ENCODE assay signal across 8 cellular contexts in genomic region chr1:109466100-109466439, GRCh38. TPM values are rescaled to one million over a fixed set of nuclear protein-coding genes. Genes with fewer than 3 reads are reported as not detected.
DNase-seq lines count a peak whose midpoint lies in the region; ATAC-seq and TF ChIP-seq lines count a peak whose summit lies in the region.

No MANE protein-coding gene starts in this region.

- H3K27me3 ChIP-seq in A673 (replicated peaks; ENCODE audit: insufficient read depth, low read depth, low read length, poor library complexity), result peaks cover 99% of the 10 kb centered on the region
- peaks cover 9 to 16% of the 10 kb centered on the region in 2 donors for H3K27me3 ChIP-seq in naive thymus-derived CD4-positive, alpha-beta T cell (ENCODE audit: control insufficient read depth in 2 of 2, insufficient read depth in 2 of 2, low read length in 2 of 2)

- DNase-seq in A673 (ENCODE audit: low spot score) (peak; percentile 34), HEK293T (ENCODE audit: extremely low spot score) (no peak), coronary artery (ENCODE audit: low spot score) (no peak)
- DNase-seq in naive thymus-derived CD4-positive, alpha-beta T cell, result peak in 1 of 9 donors; percentile 17
- no peak for DNase-seq in activated CD8-positive, alpha-beta memory T cell treated with anti-CD3 and anti-CD28 coated beads, Interleukin-2, amount 50 U/mL, for 4 hours

- peak overlapping the region; percentile 49 for H3K4me3 ChIP-seq in A673 (ENCODE audit: low read depth, low read length, poor library complexity, severe bottlenecking)
- H3K4me3 ChIP-seq in coronary artery, result peak overlapping the region; percentile 77
- peak overlapping the region; percentile 44 for H3K4me3 ChIP-seq in naive thymus-derived CD4-positive, alpha-beta T cell (ENCODE audit: low read length)

- H3K27ac Mint-ChIP-seq in naive thymus-derived CD4-positive, alpha-beta T cell, result peak overlapping the region in 3 of 9 donors; percentile 31 to 73 (median 67)

- CTCF ChIA-PET in A673 (lab: Charles Lee), result no interaction called here
- CTCF ChIA-PET in HEK293T (lab: Yijun Ruan, JAX), result interaction anchor here (0.5 to 1.4 kb wide), 3 partner anchors 25 to 581 kb away, joined by 3 to 4 read pairs (median 3); no protein-coding TSS in a partner anchor
- CTCF ChIA-PET in naive thymus-derived CD4-positive, alpha-beta T cell (lab: Charles Lee), result no interaction called here

- H3K9me3 Mint-ChIP-seq in naive thymus-derived CD4-positive, alpha-beta T cell, result no peaks in the 10 kb centered on the region

- H3K27ac ChIP-seq in A673 (ENCODE audit: low read depth, low read length, poor library complexity, severe bottlenecking) (no peak overlapping the region), coronary artery (peak overlapping the region; percentile 64 to 82)
- no peak overlapping the region for H3K27ac ChIP-seq in naive thymus-derived CD4-positive, alpha-beta T cell (ENCODE audit: low read depth, low read length)

- ATAC-seq in naive thymus-derived CD4-positive, alpha-beta T cell, result no peak
- ATAC-seq in GM18868 (IDR thresholded peaks at IDR 0.05; ENCODE audit: unreplicated experiment) (no peak), GM21423 (IDR thresholded peaks at IDR 0.05; ENCODE audit: unreplicated experiment) (no peak), HG03565 (IDR thresholded peaks at IDR 0.05; ENCODE audit: unreplicated experiment) (no peak)

- peak overlapping the region; percentile 45 to 89 (median 82) for H3K4me3 Mint-ChIP-seq in naive thymus-derived CD4-positive, alpha-beta T cell

- H3K27me3 Mint-ChIP-seq in naive thymus-derived CD4-positive, alpha-beta T cell, result peaks cover 68 to 89% (median 79%) of the 10 kb centered on the region in 5 donors

- peaks cover 18% of the 10 kb centered on the region for H3K4me1 ChIP-seq in A673 (ENCODE audit: insufficient read depth, low read length, poor library complexity, severe bottlenecking)
- peaks cover 0 to 3% of the 10 kb centered on the region in 2 donors for H3K4me1 ChIP-seq in naive thymus-derived CD4-positive, alpha-beta T cell (ENCODE audit: control insufficient read depth in 2 of 2, insufficient read depth in 2 of 2, low read length in 2 of 2)

- POLR2A ChIA-PET in A673 (lab: Charles Lee; ENCODE audit: low non-redundant PET) (interaction anchor here (0.5 kb wide), 1 partner anchor 387 kb away, joined by 7 read pairs; no protein-coding TSS in a partner anchor), HEK293T (lab: Yijun Ruan, JAX) (no interaction called here)
- POLR2A ChIA-PET in naive thymus-derived CD4-positive, alpha-beta T cell (lab: Charles Lee), result no interaction called here

- intact Hi-C loops in A673 (cut with micrococcal nuclease; ENCODE audit: unreplicated experiment), result no loop called here
- intact Hi-C loops in naive thymus-derived CD4-positive, alpha-beta T cell (cut with micrococcal nuclease), result loop anchor here (5.0 kb wide), 1 partner anchor 39 kb away; the partner anchor contains the start of gene PSMA5 (in 2 of the 2)

- no peaks in the 10 kb centered on the region for H3K9me3 ChIP-seq in A673 (ENCODE audit: low read depth, low read length, poor library complexity, severe bottlenecking)
- no peaks in the 10 kb centered on the region for H3K9me3 ChIP-seq in naive thymus-derived CD4-positive, alpha-beta T cell (ENCODE audit: control insufficient read depth in 2 of 3, low read length in 3 of 3)

- H3K4me1 Mint-ChIP-seq in naive thymus-derived CD4-positive, alpha-beta T cell, result peaks cover 0 to 11% (median 7%) of the 10 kb centered on the region in 7 donors

- H3K36me3 ChIP-seq in A673 (ENCODE audit: insufficient read depth, low read length, poor library complexity, severe bottlenecking), result no peaks in the 10 kb centered on the region
- no peaks in the 10 kb centered on the region for H3K36me3 ChIP-seq in naive thymus-derived CD4-positive, alpha-beta T cell (ENCODE audit: control insufficient read depth in 2 of 3, insufficient read depth in 3 of 3, low read length in 3 of 3)

- H3K36me3 Mint-ChIP-seq in naive thymus-derived CD4-positive, alpha-beta T cell, result no peaks in the 10 kb centered on the region

- BruUV-seq in A673 (replicated peaks; lab: Mats Ljungman, UMichigan), result no TSS peak

- TF ChIP-seq CTCF in A673 (conservative IDR thresholded peaks at IDR 0.05; ENCODE audit: low read depth, low read length) (no peak), coronary artery (IDR thresholded peaks at IDR 0.05) (no peak)

TF ChIP-seq in HEK293T, 16 proteins besides CTCF, POLR2A, EP300 and RAD21:
- peak; percentile 33; the same call in 1 of the 2 replicates for TF ChIP-seq L3MBTL2 (conservative IDR thresholded peaks at IDR 0.05)
- TF ChIP-seq PKNOX1 (IDR thresholded peaks at IDR 0.05), result no peak

RNA-seq across cellular contexts. Expression of gene SYPL2, which starts 0.3 kb away (rescaled TPM):
- 0.09 and 0.13 TPM in 2 replicates for total RNA-seq in A673 (2021)
- total RNA-seq in naive thymus-derived CD4-positive, alpha-beta T cell, result not detected
- polyA plus RNA-seq in naive thymus-derived CD4-positive, alpha-beta T cell, result under 1 TPM in 1 of 2 donors, not detected in 1; 0.43 TPM

RNA-seq across cellular contexts. Expression of gene ATXN7L2, which starts 17.6 kb away (rescaled TPM):
- total RNA-seq in A673 (2021), result 11.0 and 16.3 TPM in 2 replicates
- total RNA-seq in naive thymus-derived CD4-positive, alpha-beta T cell, result 10 to 100 TPM; 10.5 to 12.8 (median 11.7) TPM
- 10 to 100 TPM in 1 of 2 donors, 1 to 10 TPM in 1; 4.9 to 15.2 TPM for polyA plus RNA-seq in naive thymus-derived CD4-positive, alpha-beta T cell

RNA-seq across cellular contexts. Expression of gene CYB561D1, which starts 27.8 kb away (rescaled TPM):
- 5.7 and 7.3 TPM in 2 replicates for total RNA-seq in A673 (2021)
- 10 to 100 TPM; 19.6 to 41.5 (median 24.1) TPM for total RNA-seq in naive thymus-derived CD4-positive, alpha-beta T cell
- polyA plus RNA-seq in naive thymus-derived CD4-positive, alpha-beta T cell, result 10 to 100 TPM; 13.5 to 25.3 TPM

RNA-seq across cellular contexts. Expression of gene PSMA5, which starts 39.8 kb away (rescaled TPM):
- total RNA-seq in A673 (2021), result 189 and 201 TPM in 2 replicates
- total RNA-seq in naive thymus-derived CD4-positive, alpha-beta T cell, result 100 to 1,000 TPM in 1 of 5 experiments, 10 to 100 TPM in 4; 38.3 to 203 (median 70.7) TPM
- 10 to 100 TPM; 80.0 to 81.9 TPM for polyA plus RNA-seq in naive thymus-derived CD4-positive, alpha-beta T cell

RNA-seq across cellular contexts. Expression of gene AMIGO1, which starts 43.5 kb away (rescaled TPM):
- 1.8 and 2.3 TPM in 2 replicates for total RNA-seq in A673 (2021)
- total RNA-seq in naive thymus-derived CD4-positive, alpha-beta T cell, result 10 to 100 TPM in 3 of 5 experiments, 1 to 10 TPM in 2; 2.9 to 42.2 (median 17.7) TPM
- polyA plus RNA-seq in naive thymus-derived CD4-positive, alpha-beta T cell, result 10 to 100 TPM; 17.4 to 36.2 TPM

Comparison
In these comparisons a context has a peak if more than half of its experiments do, and no peak if none do; other contexts are left out.
1. H3K27ac ChIP-seq: peak in coronary artery (2 of 2); none in A673 (single experiment) and naive thymus-derived CD4-positive, alpha-beta T cell (single experiment).
2. Peak in every context shown above with its lines, with median percentiles within 50 percentile points of each other: H3K4me3 ChIP-seq.